In the genomic region with DNA sequence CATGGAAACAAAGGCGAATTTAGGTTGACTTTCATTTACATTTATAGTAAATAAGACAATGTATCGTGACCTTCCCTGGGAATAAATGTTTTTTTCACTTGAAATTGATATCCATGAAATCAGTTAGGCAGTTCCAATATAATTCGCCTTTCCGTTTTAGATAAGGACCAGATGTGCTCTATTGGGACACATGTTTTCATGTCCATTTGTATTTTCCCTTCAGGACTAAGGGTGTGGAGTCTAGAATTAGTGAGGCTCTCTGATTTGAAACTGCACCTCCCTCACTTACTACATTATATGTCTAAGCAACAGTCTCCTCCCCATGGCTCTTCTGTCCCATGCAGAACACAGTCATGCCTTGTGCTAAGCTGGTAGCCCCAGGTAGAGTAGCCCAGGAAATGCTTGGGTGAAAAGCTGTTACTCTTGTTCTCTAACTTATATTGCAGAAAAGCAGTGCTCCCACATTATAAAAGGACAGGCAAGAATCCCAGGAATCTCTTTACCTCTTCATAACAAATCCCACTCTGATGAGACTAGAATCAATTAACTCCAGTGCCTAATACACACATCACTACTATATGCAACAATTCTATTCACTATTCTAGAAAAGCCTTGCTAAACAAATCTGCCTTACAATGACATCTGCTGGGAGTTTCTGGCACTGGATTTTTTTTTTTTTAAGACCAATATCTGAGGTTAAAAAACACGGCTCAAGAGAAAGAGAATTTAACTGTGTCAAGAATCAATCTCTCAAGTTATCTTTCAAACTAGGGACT, we compare ENCODE assay signal across 9 cellular contexts.
DNase-seq lines count a peak whose midpoint lies in the region; ATAC-seq, FAIRE-seq and TF ChIP-seq lines count a peak whose summit lies in the region.
"Had no signal": no experiment of that assay in that cellular context is flagged by ENCODE, and none has a peak within 500 bp of the region (broad histone marks: within the 10 kb centered on the region; RNA-seq: fewer than 3 reads in every experiment).

No MANE protein-coding gene starts in this region.

- H3K4me2 ChIP-seq in A549 (no peak overlapping the region), H9 (ENCODE audit: insufficient read depth, insufficient read length, low read length) (no peak overlapping the region)

- peaks cover 7 to 10% of the 10 kb centered on the region in 2 experiments for H3K4me1 Mint-ChIP-seq in H9
- H3K4me1 Mint-ChIP-seq in WTC11 = peaks cover 14% of the 10 kb centered on the region

- H2BK12ac ChIP-seq in H9 (ENCODE audit: insufficient read length, low read depth, low read length) = no peak overlapping the region

- no peaks in the 10 kb centered on the region for H3K23me2 ChIP-seq in H9 (ENCODE audit: insufficient read length, low read depth, low read length, poor library complexity, severe bottlenecking)

- no peak overlapping the region for H4K91ac ChIP-seq in H9 (ENCODE audit: insufficient read length, low read depth, low read length)

- TF ChIP-seq EP300 in A549 (IDR thresholded peaks at IDR 0.05) = no peak
- no peak for TF ChIP-seq EP300 in gastroesophageal sphincter (IDR thresholded peaks at IDR 0.05)

- no peak overlapping the region for H3T11ph ChIP-seq in H9 (ENCODE audit: low read length)

- TF ChIP-seq RAD21 in A549 (conservative IDR thresholded peaks at IDR 0.05 in 1 of 2, IDR thresholded peaks at IDR 0.05 in 1 of 2) = peak; percentile 69 to 88

- WGBS in A549 (ENCODE audit: missing lambda C conversion rate) = 67% methylated on average over 5 of the region's 5 CpGs
- WGBS in H9 (ENCODE audit: extremely low coverage, insufficient read length, low lambda C conversion rate) = no CpG with 5 or more reads among the region's 5 CpGs
- WGBS in gastroesophageal sphincter (ENCODE audit: low coverage in 1 of 2), 2 donors = 51 to 56% methylated on average over 5 of the region's 5 CpGs

- DNase-seq in A549 (ENCODE audit: low read depth in 1 of 2, low spot score in 1 of 2) (peak in 1 of 2 experiments; percentile 33), H9 (no peak), WTC11 (ENCODE audit: low spot score) (no peak), iris pigment epithelial cell (ENCODE audit: low read depth) (peak; percentile 56), posterior cingulate gyrus (no peak)
- DNase-seq: NCI-H446 had no signal

- H3K14ac ChIP-seq in H9 (ENCODE audit: insufficient read depth, low read length) = no peak overlapping the region

- no peak overlapping the region for H4K8ac ChIP-seq in H9 (replicated peaks; ENCODE audit: insufficient read length, low read depth, low read length)

- CTCF ChIA-PET in A549 (lab: Yijun Ruan, JAX) (interaction anchor here (0.5 to 3.8 kb wide), 28 partner anchors 8 to 794 kb away, joined by 3 to 20 read pairs (median 3); no protein-coding TSS in a partner anchor), WTC11 (lab: Charles Lee) (interaction anchor here (1.0 to 1.9 kb wide), 3 partner anchors 13 to 663 kb away, joined by 3 to 6 read pairs (median 4); no protein-coding TSS in a partner anchor)

- H3K56ac ChIP-seq in H9 (ENCODE audit: insufficient read length, low read depth, low read length) = no peak overlapping the region

- H3K4me1 ChIP-seq in A549 (peaks cover 10% of the 10 kb centered on the region), H9 (ENCODE audit: insufficient read depth, low read length) (no peaks in the 10 kb centered on the region), gastroesophageal sphincter (peaks cover 0 to 7% (median 0%) of the 10 kb centered on the region in 3 donors)

- H3K36me3 Mint-ChIP-seq in H9 (ENCODE audit: insufficient read depth in 1 of 3, low read depth in 3 of 3) (peaks cover 0 to 15% (median 12%) of the 10 kb centered on the region in 3 experiments; a peak in 6 of 7 replicates), WTC11 (peaks cover 19% of the 10 kb centered on the region)

- H3K79me1 ChIP-seq in H9 (ENCODE audit: insufficient read depth, low read depth, low read length, poor library complexity, severe bottlenecking) = no peaks in the 10 kb centered on the region

- ATAC-seq in A549 = peak; percentile 62 to 66; a peak in 5 of 6 replicates
- peak; percentile 86 for ATAC-seq in WTC11
- no peak for ATAC-seq in HG03139 (IDR thresholded peaks at IDR 0.05; ENCODE audit: unreplicated experiment)
- ATAC-seq in gastroesophageal sphincter = no peak
- no peak for ATAC-seq in HG03521 (IDR thresholded peaks at IDR 0.05; ENCODE audit: unreplicated experiment)

- H4K20me1 ChIP-seq in H9 (ENCODE audit: control insufficient read depth, insufficient read depth, insufficient read length) = no peaks in the 10 kb centered on the region

- intact Hi-C loops in posterior cingulate gyrus (cut with DNase I) = loop anchor here (5.0 kb wide), 2 partner anchors 344 to 669 kb away; no protein-coding TSS in a partner anchor

- no peak overlapping the region for H3K18ac ChIP-seq in H9 (ENCODE audit: insufficient read length, low read depth, low read length)

- H4K5ac ChIP-seq in H9 (ENCODE audit: insufficient read length, low read depth, low read length) = no peak overlapping the region

- H3K27ac ChIP-seq in A549 = peak overlapping the region; percentile 21 to 67; a peak in 5 of 6 replicates
- H3K27ac ChIP-seq in H9 (ENCODE audit: insufficient read length, low read depth, low read length) = no peak overlapping the region
- no peak overlapping the region for H3K27ac ChIP-seq in gastroesophageal sphincter

- no peak overlapping the region for H2BK20ac ChIP-seq in H9 (ENCODE audit: low read depth, low read length, poor library complexity, severe bottlenecking)

- H3K4me3 Mint-ChIP-seq in H9 (no peak overlapping the region), WTC11 (no peak overlapping the region)

- H2BK15ac ChIP-seq in H9 (ENCODE audit: low read depth, low read length) = no peak overlapping the region

- peaks cover 16 to 21% of the 10 kb centered on the region in 2 experiments for H3K9me3 Mint-ChIP-seq in H9
- peaks cover 21% of the 10 kb centered on the region for H3K9me3 Mint-ChIP-seq in WTC11

- POLR2A ChIA-PET in A549 (lab: Yijun Ruan, JAX) (no interaction called here), WTC11 (lab: Charles Lee) (no interaction called here)

- H3K27me3 Mint-ChIP-seq in H9 (ENCODE audit: low read depth) = no peaks in the 10 kb centered on the region
- no peaks in the 10 kb centered on the region for H3K27me3 Mint-ChIP-seq in WTC11 (ENCODE audit: low read depth)

- H3K23ac ChIP-seq in H9 (ENCODE audit: insufficient read length, low read depth, low read length) = no peak overlapping the region

- H3K4ac ChIP-seq in H9 (ENCODE audit: low read depth, low read length) = no peak overlapping the region

- H3K4me3 ChIP-seq in A549 (no peak overlapping the region), gastroesophageal sphincter (no peak overlapping the region)

- H3K79me2 ChIP-seq in H9 (ENCODE audit: insufficient read depth, low read length) = no peaks in the 10 kb centered on the region

- peaks cover 13% of the 10 kb centered on the region for H3K9me3 ChIP-seq in A549
- H3K9me3 ChIP-seq in H9 (ENCODE audit: control insufficient read depth, low read depth, low read length) = no peaks in the 10 kb centered on the region
- H3K9me3 ChIP-seq in gastroesophageal sphincter = no peaks in the 10 kb centered on the region

- no peaks in the 10 kb centered on the region for H3K36me3 ChIP-seq in gastroesophageal sphincter

- TF ChIP-seq POLR2A in A549 (IDR thresholded peaks at IDR 0.05; ENCODE audit: low read length) (no peak), gastroesophageal sphincter (IDR thresholded peaks at IDR 0.05) (no peak)

- H2BK5ac ChIP-seq in H9 (ENCODE audit: insufficient read length, low read length) = no peak overlapping the region

- H2AFZ ChIP-seq in H9 (ENCODE audit: low read length) = no peak overlapping the region

- FAIRE-seq in A549 (lab: Jason Lieb, UNC) = peak; percentile 32

- H3K27ac Mint-ChIP-seq in H9 (no peak overlapping the region), WTC11 (peak overlapping the region; percentile 66; the same call in 1 of the 2 replicates)

- no peak overlapping the region for H2BK120ac ChIP-seq in H9 (ENCODE audit: low read depth, low read length, poor library complexity, severe bottlenecking)

- no peak overlapping the region for H2AK5ac ChIP-seq in H9 (ENCODE audit: insufficient read length, low read length)

- no peak overlapping the region for H3K9ac ChIP-seq in H9 (ENCODE audit: extremely low read depth, insufficient read length, low read length)

- H3K27me3 ChIP-seq in H9 (ENCODE audit: insufficient read depth, low read length) = no peaks in the 10 kb centered on the region
- no peaks in the 10 kb centered on the region for H3K27me3 ChIP-seq in gastroesophageal sphincter

- TF ChIP-seq CTCF in A549 (IDR thresholded peaks at IDR 0.05) (peak; percentile 70), H9 (conservative IDR thresholded peaks at IDR 0.05) (peak; percentile 30; the same call in 2 of the 3 replicates), WTC11 (IDR thresholded peaks at IDR 0.05) (no peak), gastroesophageal sphincter (IDR thresholded peaks at IDR 0.05) (peak in 1 of 4 experiments; percentile 23)

TF ChIP-seq in A549, 52 proteins besides CTCF, POLR2A, EP300 and RAD21 (continues in another document):
- no peak for TF ChIP-seq CBX2 (IDR thresholded peaks at IDR 0.05; ENCODE audit: borderline replicate concordance, low read depth)
- TF ChIP-seq SMC3 (IDR thresholded peaks at IDR 0.05) = peak; percentile 89
- no peak for TF ChIP-seq RNF2 (IDR thresholded peaks at IDR 0.05; ENCODE audit: borderline replicate concordance, low read depth)

TF ChIP-seq in WTC11, 78 proteins besides CTCF, POLR2A, EP300 and RAD21 (continues in another document):
- TF ChIP-seq, protein P1, sequence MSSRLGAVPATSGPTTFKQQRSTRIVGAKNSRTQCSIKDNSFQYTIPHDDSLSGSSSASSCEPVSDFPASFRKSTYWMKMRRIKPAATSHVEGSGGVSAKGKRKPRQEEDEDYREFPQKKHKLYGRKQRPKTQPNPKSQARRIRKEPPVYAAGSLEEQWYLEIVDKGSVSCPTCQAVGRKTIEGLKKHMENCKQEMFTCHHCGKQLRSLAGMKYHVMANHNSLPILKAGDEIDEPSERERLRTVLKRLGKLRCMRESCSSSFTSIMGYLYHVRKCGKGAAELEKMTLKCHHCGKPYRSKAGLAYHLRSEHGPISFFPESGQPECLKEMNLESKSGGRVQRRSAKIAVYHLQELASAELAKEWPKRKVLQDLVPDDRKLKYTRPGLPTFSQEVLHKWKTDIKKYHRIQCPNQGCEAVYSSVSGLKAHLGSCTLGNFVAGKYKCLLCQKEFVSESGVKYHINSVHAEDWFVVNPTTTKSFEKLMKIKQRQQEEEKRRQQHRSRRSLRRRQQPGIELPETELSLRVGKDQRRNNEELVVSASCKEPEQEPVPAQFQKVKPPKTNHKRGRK (CRISPR knock-in tag; IDR thresholded peaks at IDR 0.05; ENCODE audit: borderline replicate concordance) = no peak
- TF ChIP-seq GABPB1 (CRISPR knock-in tag; IDR thresholded peaks at IDR 0.05) (no peak), SMAD3 (CRISPR knock-in tag; IDR thresholded peaks at IDR 0.05; ENCODE audit: borderline replicate concordance) (no peak), ATF1 (CRISPR knock-in tag; IDR thresholded peaks at IDR 0.05) (no peak), SOX15 (CRISPR knock-in tag; IDR thresholded peaks at IDR 0.05) (no peak), FOXJ3 (CRISPR knock-in tag; IDR thresholded peaks at IDR 0.05; ENCODE audit: borderline replicate concordance) (no peak)

Comparison
In these comparisons a context has a peak if more than half of its experiments do, and no peak if none do; other contexts are left out.
1. ATAC-seq: peak in A549 (2 of 2) and WTC11 (single experiment); none in HG03139 (single experiment), gastroesophageal sphincter (single experiment) and HG03521 (single experiment).
2. H3K27ac ChIP-seq: peak in A549 (2 of 2); none in H9 (single experiment) and gastroesophageal sphincter (0 of 4).